In genomic region chr17:46770818-46771600, GRCh38 we compare ENCODE assay signal across 8 cellular contexts. TPM values are rescaled to one million over a fixed set of nuclear protein-coding genes. Genes with fewer than 3 reads are reported as not detected.
DNase-seq lines count a peak whose midpoint lies in the region; ATAC-seq and TF ChIP-seq lines count a peak whose summit lies in the region.

No MANE protein-coding gene starts in this region.

- H3K36me3 Mint-ChIP-seq in osteocyte (ENCODE audit: unreplicated experiment), result no peaks in the 10 kb centered on the region

- DNase-seq in NCI-H1694 treated with DMSO at 0.1 percent for 48 hours (lab: John Stamatoyannopoulos, UW), result peak; percentile 29
- DNase-seq in NCI-H1694 (lab: John Stamatoyannopoulos, UW), result no peak
- peak; percentile 33 for DNase-seq in KG1 (lab: John Stamatoyannopoulos, UW)
- peak; percentile 19 to 28 for DNase-seq in activated CD4-positive, alpha-beta T cell treated with anti-CD3 and anti-CD28 coated beads, Interleukin-2, amount 50 U/mL, for 48 hours
- DNase-seq in fibroblast of villous mesenchyme (ENCODE audit: low read depth), result peak; percentile 51
- DNase-seq in osteocyte (ENCODE audit: extremely low spot score, unreplicated experiment), result no peak
- DNase-seq in T-helper 9 cell, result no peak

- peaks cover 8% of the 10 kb centered on the region for H3K4me1 Mint-ChIP-seq in osteocyte (ENCODE audit: unreplicated experiment)

- no peaks in the 10 kb centered on the region for H3K27me3 Mint-ChIP-seq in osteocyte (ENCODE audit: unreplicated experiment)

- TF ChIP-seq CTCF in fibroblast of villous mesenchyme (IDR thresholded peaks at IDR 0.05; ENCODE audit: insufficient read depth, low read depth, low read length), result peak; percentile 20
- TF ChIP-seq CTCF in osteocyte (IDR thresholded peaks at IDR 0.05), result no peak

- peak overlapping the region; percentile 62 for H3K4me3 Mint-ChIP-seq in osteocyte (ENCODE audit: unreplicated experiment)

- no peak for ATAC-seq in HG02642 (IDR thresholded peaks at IDR 0.05; ENCODE audit: poor library complexity, unreplicated experiment)

- H3K9me3 Mint-ChIP-seq in osteocyte (ENCODE audit: unreplicated experiment), result no peaks in the 10 kb centered on the region

- H3K4me3 ChIP-seq in fibroblast of villous mesenchyme (ENCODE audit: low read depth, low read length), result peak overlapping the region; percentile 58

- peak overlapping the region; percentile 41 for H3K27ac Mint-ChIP-seq in osteocyte (ENCODE audit: unreplicated experiment)

RNA-seq across cellular contexts. Expression of gene WNT3, which starts 47.5 kb away (rescaled TPM):
- 0.97 and 2.2 TPM in 2 replicates for total RNA-seq in fibroblast of villous mesenchyme
- total RNA-seq in osteocyte, result 2.0 and 2.4 TPM in 2 replicates

Comparison
In these comparisons a context has a peak if more than half of its experiments do, and no peak if none do; other contexts are left out.
1. DNase-seq: peak in NCI-H1694 treated with DMSO at 0.1 percent for 48 hours (single experiment), KG1 (single experiment), activated CD4-positive, alpha-beta T cell treated with anti-CD3 and anti-CD28 coated beads, Interleukin-2, amount 50 U/mL, for 48 hours (2 of 2) and fibroblast of villous mesenchyme (single experiment); none in NCI-H1694 (single experiment), osteocyte (single experiment) and T-helper 9 cell (single experiment).